8 cellular contexts compared by ENCODE assay signal in the genomic region with DNA sequence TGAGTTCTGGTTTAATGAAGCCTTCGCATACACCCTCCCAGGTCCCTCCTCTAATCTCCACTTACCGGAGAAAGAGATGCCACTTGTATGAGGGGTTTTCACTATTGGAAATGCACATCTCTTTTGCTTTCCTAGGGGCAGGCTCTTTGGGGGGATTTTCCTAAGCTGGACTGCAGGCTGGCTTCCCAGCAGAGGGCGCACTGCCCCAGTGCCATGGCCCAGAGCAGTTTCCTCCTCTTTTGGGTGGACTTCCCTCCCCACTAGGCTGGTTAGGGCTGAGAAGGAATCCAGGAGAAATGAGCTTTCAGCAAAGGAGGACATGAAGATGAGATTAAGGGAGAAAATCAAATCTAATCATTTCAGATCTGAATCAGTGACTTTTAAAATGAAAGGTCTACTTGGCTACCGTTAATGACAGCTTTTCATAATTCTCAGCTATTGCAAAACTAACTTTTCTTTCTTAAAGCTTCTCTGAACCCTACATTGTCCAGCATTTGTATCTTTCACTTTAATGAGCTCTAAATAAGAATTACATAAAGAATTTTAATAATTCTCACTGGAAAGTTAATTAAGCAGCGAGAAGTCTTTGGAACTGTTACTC.
DNase-seq lines count a peak whose midpoint lies in the region; ATAC-seq and TF ChIP-seq lines count a peak whose summit lies in the region.

No MANE protein-coding gene starts in this region.

- H3K9me3 ChIP-seq in NT2/D1 (ENCODE audit: insufficient read depth, low read length) = no peaks in the 10 kb centered on the region

- peak; percentile 91 for ATAC-seq in HG02759 (IDR thresholded peaks at IDR 0.05; ENCODE audit: unreplicated experiment)

- H3K4me3 ChIP-seq in NT2/D1 (ENCODE audit: insufficient read length, low read depth) (no peak overlapping the region), choroid plexus epithelial cell (ENCODE audit: low read depth, low read length) (no peak overlapping the region)

- DNase-seq in ELF-1 (ENCODE audit: low read depth, low spot score) = peak; percentile 73
- peak; percentile 28 for DNase-seq in NT2/D1 (ENCODE audit: low read depth, low spot score)
- DNase-seq in choroid plexus epithelial cell (ENCODE audit: low read depth) = peak; percentile 63
- DNase-seq in midbrain (lab: John Stamatoyannopoulos, UW) = peak; percentile 41
- no peak for DNase-seq in NCI-H226
- DNase-seq in NCI-H526 treated with DMSO at 0.1 percent for 48 hours (lab: John Stamatoyannopoulos, UW) = no peak

- H3K27me3 ChIP-seq in NT2/D1 (ENCODE audit: insufficient read depth, insufficient read length) = no peaks in the 10 kb centered on the region

- TF ChIP-seq CTCF in 22Rv1 (IDR thresholded peaks at IDR 0.05) (peak; percentile 93), choroid plexus epithelial cell (conservative IDR thresholded peaks at IDR 0.05; ENCODE audit: low read depth, low read length) (peak; percentile 99)

- no peaks in the 10 kb centered on the region for H3K36me3 ChIP-seq in NT2/D1 (ENCODE audit: insufficient read depth, insufficient read length, low read length)

- no peak overlapping the region for H3K9ac ChIP-seq in NT2/D1 (ENCODE audit: insufficient read length, low read depth)

- H3K4me1 ChIP-seq in NT2/D1 (ENCODE audit: insufficient read depth, insufficient read length) = no peaks in the 10 kb centered on the region

- H3K27ac ChIP-seq in 22Rv1 = no peak overlapping the region

Comparison
In these comparisons a context has a peak if more than half of its experiments do, and no peak if none do; other contexts are left out.
1. DNase-seq: peak in ELF-1 (single experiment), NT2/D1 (single experiment), choroid plexus epithelial cell (single experiment) and midbrain (single experiment); none in NCI-H226 (single experiment) and NCI-H526 treated with DMSO at 0.1 percent for 48 hours (single experiment).